ENCODE assay signal across 8 cellular contexts in genomic region chr6:73521351-73522254, GRCh38. TPM values are rescaled to one million over a fixed set of nuclear protein-coding genes. Genes with fewer than 3 reads are reported as not detected.
DNase-seq lines count a peak whose midpoint lies in the region; ATAC-seq and TF ChIP-seq lines count a peak whose summit lies in the region.

No MANE protein-coding gene starts in this region.

- H3K4me3 ChIP-seq in endodermal cell (ENCODE audit: low read length) (peak overlapping the region; percentile 92), mononuclear cell (ENCODE audit: low read length) (peak overlapping the region; percentile 100)

- WGBS in endodermal cell (ENCODE audit: insufficient coverage in 1 of 2, insufficient read length in 1 of 2), 2 experiments: 4 to 5% methylated on average over 21 to 38 of the region's 38 CpGs

- peak overlapping the region; percentile 97 for H3K27ac ChIP-seq in endodermal cell (ENCODE audit: low read depth, low read length)

- peak overlapping the region; percentile 99 for H3K4me3 Mint-ChIP-seq in endodermal cell
- H3K4me3 Mint-ChIP-seq in stimulated activated naive B cell treated with anti-CD40 and anti-IgM and Interleukin-4, amounts not matched to agents 10 μg/mL and 1 μg/mL and 100 μg/mL, for 72 hours: peak overlapping the region; percentile 94 to 97

- peaks cover 42% of the 10 kb centered on the region for H3K36me3 Mint-ChIP-seq in endodermal cell (ENCODE audit: low read depth)
- peaks cover 41 to 45% of the 10 kb centered on the region in 2 donors for H3K36me3 Mint-ChIP-seq in stimulated activated naive B cell treated with anti-CD40 and anti-IgM and Interleukin-4, amounts not matched to agents 10 μg/mL and 1 μg/mL and 100 μg/mL, for 72 hours

- H3K27me3 ChIP-seq in endodermal cell (ENCODE audit: control insufficient read depth, insufficient read depth, low read length, poor library complexity, severe bottlenecking): no peaks in the 10 kb centered on the region
- no peaks in the 10 kb centered on the region for H3K27me3 ChIP-seq in mononuclear cell (ENCODE audit: insufficient read depth, low read length)

- peaks cover 37% of the 10 kb centered on the region for H3K36me3 ChIP-seq in endodermal cell (ENCODE audit: control insufficient read depth, insufficient read depth, low read length)

- peaks cover 14% of the 10 kb centered on the region for H3K4me1 Mint-ChIP-seq in endodermal cell
- peaks cover 28 to 45% of the 10 kb centered on the region in 2 donors for H3K4me1 Mint-ChIP-seq in stimulated activated naive B cell treated with anti-CD40 and anti-IgM and Interleukin-4, amounts not matched to agents 10 μg/mL and 1 μg/mL and 100 μg/mL, for 72 hours

- H3K9me3 ChIP-seq in endodermal cell (ENCODE audit: control insufficient read depth, low read length) (no peaks in the 10 kb centered on the region), mononuclear cell (ENCODE audit: low read depth, low read length) (no peaks in the 10 kb centered on the region)

- TF ChIP-seq POLR2A in GM18526 (IDR thresholded peaks at IDR 0.05; ENCODE audit: extremely low read depth, insufficient read length): peak; percentile 38

- H3K27ac Mint-ChIP-seq in endodermal cell: peak overlapping the region; percentile 100
- H3K27ac Mint-ChIP-seq in stimulated activated naive B cell treated with anti-CD40 and anti-IgM and Interleukin-4, amounts not matched to agents 10 μg/mL and 1 μg/mL and 100 μg/mL, for 72 hours: peak overlapping the region; percentile 100

- ATAC-seq in HG03039 (IDR thresholded peaks at IDR 0.05; ENCODE audit: unreplicated experiment): peak; percentile 30
- peak; percentile 42 to 44 for ATAC-seq in stimulated activated naive B cell treated with anti-CD40 and anti-IgM and Interleukin-4, amounts not matched to agents 10 μg/mL and 1 μg/mL and 100 μg/mL, for 72 hours (replicated peaks)

- H3K9me3 Mint-ChIP-seq in endodermal cell: no peaks in the 10 kb centered on the region
- no peaks in the 10 kb centered on the region for H3K9me3 Mint-ChIP-seq in stimulated activated naive B cell treated with anti-CD40 and anti-IgM and Interleukin-4, amounts not matched to agents 10 μg/mL and 1 μg/mL and 100 μg/mL, for 72 hours

- in situ Hi-C loops in ACHN (cut with HindIII; ENCODE audit: low pct_ligation_motif_present, low pct_unique_long_range_greater_than_20kb, low sequenced_read_pairs): no loop called here

- TF ChIP-seq CTCF in endodermal cell (conservative IDR thresholded peaks at IDR 0.05): no peak

- H3K4me1 ChIP-seq in endodermal cell (ENCODE audit: control insufficient read depth, insufficient read depth, low read length): no peaks in the 10 kb centered on the region
- H3K4me1 ChIP-seq in mononuclear cell (ENCODE audit: insufficient read depth, low read length): peaks cover 48% of the 10 kb centered on the region

- DNase-seq in ACHN (peak; percentile 71), NCI-H2171 treated with DMSO at 0.1 percent for 48 hours (lab: John Stamatoyannopoulos, UW) (peak; percentile 79), endodermal cell (no peak)
- peak; percentile 56 to 61 for DNase-seq in activated CD4-positive, alpha-beta T cell treated with anti-CD3 and anti-CD28 coated beads for 24 hours (ENCODE audit: low read depth in 2 of 2)
- peak; percentile 78 for DNase-seq in stimulated activated naive B cell treated with anti-CD40 and anti-IgM and Interleukin-4, amounts not matched to agents 10 μg/mL and 1 μg/mL and 100 μg/mL, for 72 hours

- H3K27me3 Mint-ChIP-seq in endodermal cell (ENCODE audit: insufficient read depth): no peaks in the 10 kb centered on the region
- H3K27me3 Mint-ChIP-seq in stimulated activated naive B cell treated with anti-CD40 and anti-IgM and Interleukin-4, amounts not matched to agents 10 μg/mL and 1 μg/mL and 100 μg/mL, for 72 hours: peaks cover 0 to 9% of the 10 kb centered on the region in 2 donors

- peak overlapping the region; percentile 89 for H3K9ac ChIP-seq in endodermal cell (ENCODE audit: extremely low read depth, low read length, poor library complexity, severe bottlenecking)

RNA-seq across cellular contexts. Expression of gene EEF1A1, which starts 0.8 kb away (rescaled TPM):
- over 10,000 TPM in 1 of 2 donors, 1,000 to 10,000 TPM in 1; 8,118 to 11,075 TPM for total RNA-seq in endodermal cell
- polyA plus RNA-seq in endodermal cell (2013, experiment 1 of 2): 8,040 TPM
- 7,552 TPM for polyA plus RNA-seq in endodermal cell (2013, experiment 2 of 2)
- 24,083 TPM for total RNA-seq in mononuclear cell
